2 cellular contexts compared by ENCODE assay signal in genomic region chr10:97778452-97779302, GRCh38.
TF ChIP-seq lines count a peak whose summit lies in the region.

No MANE protein-coding gene starts in this region.

TF ChIP-seq in GM23338, 12 proteins besides CTCF, POLR2A, EP300 and RAD21:
- TF ChIP-seq NANOG (IDR thresholded peaks at IDR 0.05; ENCODE audit: borderline replicate concordance) (no peak), ETS1 (IDR thresholded peaks at IDR 0.05) (no peak), ZNF462 (CRISPR knock-in tag; IDR thresholded peaks at IDR 0.05) (no peak), ZNF331 (CRISPR knock-in tag; IDR thresholded peaks at IDR 0.05; ENCODE audit: low read depth) (no peak), REST (IDR thresholded peaks at IDR 0.05; ENCODE audit: unreplicated experiment) (no peak), STAT1 (IDR thresholded peaks at IDR 0.05; ENCODE audit: unreplicated experiment) (no peak), EZH2phosphoT487 (IDR thresholded peaks at IDR 0.05; ENCODE audit: unreplicated experiment) (no peak), CREB1 (CRISPR knock-in tag; IDR thresholded peaks at IDR 0.05; ENCODE audit: low read depth) (no peak), EZH2 (IDR thresholded peaks at IDR 0.05; ENCODE audit: low read depth, unreplicated experiment) (no peak), POLR2AphosphoS5 (IDR thresholded peaks at IDR 0.05; ENCODE audit: low read depth) (no peak), JUNB (IDR thresholded peaks at IDR 0.05; ENCODE audit: unreplicated experiment) (no peak)

TF ChIP-seq in K562, 482 proteins besides CTCF, POLR2A, EP300 and RAD21:
- TF ChIP-seq ESRRA (IDR thresholded peaks at IDR 0.05; ENCODE audit: borderline replicate concordance, low read depth): peak; percentile 79
- no peak for TF ChIP-seq ZNF592 (IDR thresholded peaks at IDR 0.05)
- TF ChIP-seq ZNF398 (CRISPR knock-in tag; IDR thresholded peaks at IDR 0.05): no peak
- TF ChIP-seq RBM25 (IDR thresholded peaks at IDR 0.05; ENCODE audit: low read depth, low read length, severe bottlenecking): peak; percentile 59
- TF ChIP-seq BRF2 (IDR thresholded peaks at IDR 0.05; ENCODE audit: borderline replicate concordance, insufficient read depth, insufficient read length): no peak
- TF ChIP-seq MTF1 (CRISPR knock-in tag; IDR thresholded peaks at IDR 0.05; ENCODE audit: borderline replicate concordance): no peak
- TF ChIP-seq ARID3A (IDR thresholded peaks at IDR 0.05; ENCODE audit: borderline replicate concordance, low read depth, low read length): no peak
- no peak for TF ChIP-seq MIER1 (IDR thresholded peaks at IDR 0.05; ENCODE audit: low read depth)
- no peak for TF ChIP-seq MYC (IDR thresholded peaks at IDR 0.05; ENCODE audit: low read depth, low read length)
- TF ChIP-seq MYC (CRISPR knock-in tag; IDR thresholded peaks at IDR 0.05; ENCODE audit: borderline replicate concordance, low read depth): no peak
